In the genomic region with DNA sequence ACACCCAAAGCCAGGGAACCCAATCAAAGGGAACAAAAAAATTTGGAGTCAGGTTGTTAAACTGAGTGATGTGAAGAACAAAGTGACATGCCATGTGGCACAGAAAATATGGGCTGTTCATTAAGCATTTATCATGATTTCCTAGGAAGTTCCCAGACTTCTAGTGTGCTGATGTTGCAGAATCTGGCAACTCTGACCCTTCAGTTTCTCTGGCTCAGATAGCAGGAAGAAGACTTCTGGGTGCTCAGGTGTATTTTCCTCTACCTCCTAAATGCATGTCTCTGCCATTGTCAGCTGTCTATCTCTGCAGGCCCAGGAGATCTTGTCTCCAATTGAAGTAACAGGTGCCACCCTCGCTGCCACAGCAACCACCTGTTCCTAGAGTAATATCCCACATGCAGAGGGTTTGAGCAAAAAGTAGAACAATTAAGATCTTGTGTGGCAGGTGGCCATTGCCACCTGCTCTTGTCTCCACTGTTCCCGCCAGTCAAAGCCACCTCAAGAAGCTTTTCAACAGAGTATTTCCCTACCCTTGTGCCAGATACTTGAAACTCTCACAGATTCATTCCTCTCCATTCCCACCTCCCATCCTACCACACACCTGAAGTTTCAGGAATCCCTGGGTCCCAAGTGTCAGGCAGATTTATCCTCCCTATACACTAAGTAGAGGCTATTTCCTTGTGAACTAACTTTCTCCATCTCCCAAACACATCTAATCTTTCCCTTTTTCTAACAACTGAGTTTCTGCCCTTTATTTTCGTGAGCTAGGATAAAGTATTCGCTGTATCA, we compare ENCODE assay signal across 24 cellular contexts.
DNase-seq lines count a peak whose midpoint lies in the region; ATAC-seq and TF ChIP-seq lines count a peak whose summit lies in the region.
"Had no signal": no experiment of that assay in that cellular context is flagged by ENCODE, and none has a peak within 500 bp of the region (broad histone marks: within the 10 kb centered on the region; RNA-seq: fewer than 3 reads in every experiment).

No MANE protein-coding gene starts in this region.

- no peak overlapping the region for H2AK5ac ChIP-seq in mesendoderm (ENCODE audit: low read length)

- no peak overlapping the region for H3K18ac ChIP-seq in mesendoderm (ENCODE audit: low read length)

- no peak overlapping the region for H3K27ac Mint-ChIP-seq in activated naive CD4-positive, alpha-beta T cell treated with anti-CD3 and anti-CD28 coated beads, Interleukin-2, amount 50 U/mL, for 72 hours
- H3K27ac Mint-ChIP-seq: activated CD8-positive, alpha-beta memory T cell treated with anti-CD3 and anti-CD28 coated beads, Interleukin-2, amount 10 ng/mL, durations not matched to agents 7 days and 5 days; activated T-cell treated with anti-CD3 and anti-CD28 coated beads, Interleukin-2, amount 50 U/mL, for 72 hours; CD4-positive, CD25-positive, alpha-beta regulatory T cell; T-helper 2 cell treated with Interferon-gamma antibody and Interleukin-4, amounts not matched to agents 5 μg/mL and 100 μg/mL, for 36 hours had no signal

- intact Hi-C loops in prostate gland (cut with DNase I), result no loop called here

- H3K27me3 ChIP-seq in mesendoderm (ENCODE audit: insufficient read depth, low read length, poor library complexity) (no peaks in the 10 kb centered on the region), prostate gland (replicated peaks; ENCODE audit: insufficient read depth) (no peaks in the 10 kb centered on the region)
- H3K27me3 ChIP-seq: foreskin keratinocyte, MG63, transverse colon had no signal

- no peak overlapping the region for H4K5ac ChIP-seq in mesendoderm (ENCODE audit: low read length)

- no peaks in the 10 kb centered on the region for H3K79me1 ChIP-seq in mesendoderm (ENCODE audit: low read length)

- TF ChIP-seq POLR2A in prostate gland (IDR thresholded peaks at IDR 0.05), result no peak

- peak; percentile 55 for DNase-seq in DMS53 (lab: John Stamatoyannopoulos, UW)
- peak; percentile 56 for DNase-seq in DMS79 (lab: John Stamatoyannopoulos, UW)
- peak; percentile 31 for DNase-seq in NCI-H2171 (lab: John Stamatoyannopoulos, UW)
- DNase-seq in mesendoderm, result no peak
- DNase-seq in NCI-H2081 (lab: John Stamatoyannopoulos, UW), result no peak
- DNase-seq in prostate gland (ENCODE audit: low spot score), result no peak
- DNase-seq in activated naive CD4-positive, alpha-beta T cell treated with anti-CD3 and anti-CD28 coated beads, Interleukin-2, amount 50 U/mL, for 72 hours (ENCODE audit: low spot score in 2 of 2), result no peak
- DNase-seq: activated CD4-positive, alpha-beta T cell treated with anti-CD3 and anti-CD28 coated beads, Interleukin-2, amount 50 U/mL, for 1 hour; activated CD8-positive, alpha-beta memory T cell treated with anti-CD3 and anti-CD28 coated beads, Interleukin-2, amount 10 ng/mL, durations not matched to agents 7 days and 5 days; activated naive CD4-positive, alpha-beta T cell treated with Interleukin-2 at 50 U/mL for 16 hours; activated T-cell treated with anti-CD3 and anti-CD28 coated beads, Interleukin-2, amount 50 U/mL, for 72 hours; CD4-positive, CD25-positive, alpha-beta regulatory T cell; effector CD8-positive, alpha-beta T cell; foreskin keratinocyte; left ventricle myocardium inferior; MG63; NCI-H526 treated with DMSO at 0.1 percent for 48 hours; psoas muscle; stimulated activated CD8-positive, alpha-beta memory T cell treated with anti-CD3 and anti-CD28 coated beads, Interleukin-4, amount 100 ng/mL, for 48 hours; WERI-Rb-1 had no signal

- H3K27ac ChIP-seq in mesendoderm (ENCODE audit: low read depth, low read length), result no peak overlapping the region
- H3K27ac ChIP-seq in prostate gland, result no peak overlapping the region
- H3K27ac ChIP-seq: foreskin keratinocyte, left ventricle myocardium inferior, psoas muscle, transverse colon, WERI-Rb-1 had no signal

- H3K4me1 ChIP-seq in mesendoderm (ENCODE audit: control insufficient read depth, low read depth, low read length) (no peaks in the 10 kb centered on the region), prostate gland (replicated peaks) (no peaks in the 10 kb centered on the region)
- H3K4me1 ChIP-seq: foreskin keratinocyte, left ventricle myocardium inferior, psoas muscle had no signal

- no peaks in the 10 kb centered on the region for H3K36me3 ChIP-seq in mesendoderm (ENCODE audit: control insufficient read depth, insufficient read depth, low read length)
- no peaks in the 10 kb centered on the region for H3K36me3 ChIP-seq in prostate gland
- H3K36me3 ChIP-seq: left ventricle myocardium inferior, MG63, transverse colon, WERI-Rb-1 had no signal

- no peak overlapping the region for H3K23ac ChIP-seq in mesendoderm (ENCODE audit: low read length)

- no peak for TF ChIP-seq CTCF in prostate gland (IDR thresholded peaks at IDR 0.05)

- no peaks in the 10 kb centered on the region for H3K36me3 Mint-ChIP-seq in activated naive CD4-positive, alpha-beta T cell treated with anti-CD3 and anti-CD28 coated beads, Interleukin-2, amount 50 U/mL, for 72 hours
- H3K36me3 Mint-ChIP-seq: activated CD8-positive, alpha-beta memory T cell treated with anti-CD3 and anti-CD28 coated beads, Interleukin-2, amount 10 ng/mL, durations not matched to agents 7 days and 5 days; CD4-positive, CD25-positive, alpha-beta regulatory T cell had no signal

- no peak overlapping the region for H3K4me2 ChIP-seq in mesendoderm (ENCODE audit: low read length)

- WGBS in mesendoderm (ENCODE audit: extremely low coverage, insufficient coverage, low lambda C conversion rate), result no CpG with 5 or more reads among the region's 4 CpGs
- WGBS in prostate gland, result 88% methylated on average over 4 of the region's 4 CpGs

- no peaks in the 10 kb centered on the region for H3K9me3 Mint-ChIP-seq in activated naive CD4-positive, alpha-beta T cell treated with anti-CD3 and anti-CD28 coated beads, Interleukin-2, amount 50 U/mL, for 72 hours
- H3K9me3 Mint-ChIP-seq: activated T-cell treated with anti-CD3 and anti-CD28 coated beads, Interleukin-2, amount 50 U/mL, for 72 hours; neural crest cell; T-helper 2 cell treated with Interferon-gamma antibody and Interleukin-4, amounts not matched to agents 5 μg/mL and 100 μg/mL, for 36 hours had no signal

- no peak overlapping the region for H4K8ac ChIP-seq in mesendoderm (ENCODE audit: low read depth, low read length)

- H3K4ac ChIP-seq in mesendoderm (ENCODE audit: low read depth, low read length), result peak overlapping the region; percentile 65

- no peaks in the 10 kb centered on the region for H3K79me2 ChIP-seq in mesendoderm (ENCODE audit: control insufficient read depth, insufficient read depth, low read length)

- no peak overlapping the region for H2BK15ac ChIP-seq in mesendoderm (replicated peaks; ENCODE audit: low read depth)

- ATAC-seq in activated naive CD4-positive, alpha-beta T cell treated with anti-CD3 and anti-CD28 coated beads, Interleukin-2, amount 50 U/mL, for 72 hours, result no peak
- ATAC-seq: activated CD8-positive, alpha-beta memory T cell treated with anti-CD3 and anti-CD28 coated beads, Interleukin-2, amount 10 ng/mL, durations not matched to agents 7 days and 5 days; activated T-cell treated with anti-CD3 and anti-CD28 coated beads, Interleukin-2, amount 50 U/mL, for 72 hours; foreskin keratinocyte; K562; psoas muscle had no signal

- H2BK120ac ChIP-seq in mesendoderm (ENCODE audit: low read depth, low read length), result no peak overlapping the region

- H2BK5ac ChIP-seq in mesendoderm (ENCODE audit: low read length), result no peak overlapping the region

- no peak overlapping the region for H3K9ac ChIP-seq in mesendoderm (ENCODE audit: low read length)

- H3K9me3 ChIP-seq in prostate gland, result no peaks in the 10 kb centered on the region
- H3K9me3 ChIP-seq: left ventricle myocardium inferior, MG63, psoas muscle, transverse colon had no signal

- H3K4me3 ChIP-seq in mesendoderm (ENCODE audit: low read length) (no peak overlapping the region), prostate gland (no peak overlapping the region)
- H3K4me3 ChIP-seq: K562, left ventricle myocardium inferior, MG63, psoas muscle, transverse colon had no signal

- no peak overlapping the region for H3K56ac ChIP-seq in mesendoderm (ENCODE audit: low read length)

Comparison
In these comparisons a context has a peak if more than half of its experiments do, and no peak if none do; other contexts are left out.
1. DNase-seq: peak in DMS53 (single experiment), DMS79 (single experiment) and NCI-H2171 (single experiment); none in mesendoderm (single experiment), NCI-H2081 (0 of 2), prostate gland (single experiment) and activated naive CD4-positive, alpha-beta T cell treated with anti-CD3 and anti-CD28 coated beads, Interleukin-2, amount 50 U/mL, for 72 hours (0 of 2).